Comparison of ENCODE assay signal across 27 cellular contexts in genomic region chr17:3506054-3506453, GRCh38. TPM values are rescaled to one million over a fixed set of nuclear protein-coding genes. Genes with fewer than 3 reads are reported as not detected.
"Had no signal": no experiment of that assay in that cellular context is flagged by ENCODE, and none has a peak within 500 bp of the region (broad histone marks: within the 10 kb centered on the region; RNA-seq: fewer than 3 reads in every experiment).

No MANE protein-coding gene starts in this region.

- H3K4me3 ChIP-seq: MG63, PC-9, Peyer's patch, SJCRH30 had no signal

- DNase-seq: IMR-90, Karpas-422, KG1, MG63, NCI-H1092, NCI-H1105 treated with DMSO at 0.1 percent for 48 hours, NCI-H1417 treated with DMSO at 0.1 percent for 48 hours, NCI-H146, NCI-H1694 treated with DMSO at 0.1 percent for 48 hours, NCI-H1930, NCI-H2081, NCI-H2107, NCI-H226, NCI-H446, NCI-H510A, NCI-H524 treated with DMSO at 0.1 percent for 48 hours, NCI-H69, NCI-H774, PC-9, Peyer's patch, SHP77 treated with DMSO at 0.1 percent for 48 hours, SJCRH30 had no signal

- H3K4me2 ChIP-seq: PC-9 had no signal

- H3K27ac ChIP-seq: PC-9, Peyer's patch, SJCRH30 had no signal

- H3K27me3 ChIP-seq: MG63, Peyer's patch, SJCRH30 had no signal

- H2AFZ ChIP-seq: PC-9 had no signal

- H3K4me1 ChIP-seq: Peyer's patch, SJCRH30 had no signal

- ATAC-seq: Right ventricle myocardium inferior, SK-N-SH treated with all-trans-retinoic acid at 6 μM for 48 hours had no signal

- H3K9me3 ChIP-seq: MG63, Peyer's patch, SJCRH30 had no signal

- H3K36me3 ChIP-seq: MG63, Peyer's patch, SJCRH30 had no signal

RNA-seq across cellular contexts. Expression of gene ASPA, which starts 30.3 kb away (rescaled TPM):
- total RNA-seq: HT1080, IMR-90, OCI-LY7, PC-9 had no signal

RNA-seq across cellular contexts. Expression of gene SPATA22, which starts 34.4 kb away (rescaled TPM):
- total RNA-seq: HT1080, OCI-LY7, PC-9, Peyer's patch, RPMI7951 had no signal
